19 cellular contexts compared by ENCODE assay signal in genomic region chr18:79818631-79819030, GRCh38. TPM values are rescaled to one million over a fixed set of nuclear protein-coding genes. Genes with fewer than 3 reads are reported as not detected.
"Had no signal": no experiment of that assay in that cellular context is flagged by ENCODE, and none has a peak within 500 bp of the region (broad histone marks: within the 10 kb centered on the region; RNA-seq: fewer than 3 reads in every experiment).

No MANE protein-coding gene starts in this region.

- H3K36me3 ChIP-seq: cardiac muscle cell, left lung had no signal

- H3K36me3 Mint-ChIP-seq: activated naive CD8-positive, alpha-beta T cell had no signal

- H3K9me3 ChIP-seq: left lung had no signal

- H3K4me3 Mint-ChIP-seq: activated CD4-positive, alpha-beta T cell treated with anti-CD3 and anti-CD28 coated beads for 36 hours; activated naive CD8-positive, alpha-beta T cell; neural crest cell; stimulated activated naive CD8-positive, alpha-beta T cell treated with anti-CD3 and anti-CD28 coated beads, Interleukin-15, amount 100 ng/mL, for 72 hours; T-helper 2 cell treated with Interferon-gamma antibody and Interleukin-4, amounts not matched to agents 5 μg/mL and 100 μg/mL, for 36 hours had no signal

- H3K4me1 Mint-ChIP-seq: neural crest cell had no signal

- H3K9me3 Mint-ChIP-seq: neural crest cell; stimulated activated naive CD8-positive, alpha-beta T cell treated with anti-CD3 and anti-CD28 coated beads, Interleukin-15, amount 100 ng/mL, for 72 hours; T-helper 2 cell treated with Interferon-gamma antibody and Interleukin-4, amounts not matched to agents 5 μg/mL and 100 μg/mL, for 36 hours had no signal

- H3K27ac ChIP-seq: cardiac muscle cell, epithelial cell of prostate, foreskin keratinocyte, left lung, skin epidermis had no signal

- ATAC-seq: activated CD4-positive, alpha-beta T cell treated with anti-CD3 and anti-CD28 coated beads for 36 hours; foreskin keratinocyte; left lung had no signal

- H3K4me1 ChIP-seq: foreskin keratinocyte had no signal

- H3K27me3 ChIP-seq: cardiac muscle cell had no signal

- DNase-seq: activated CD4-positive, alpha-beta T cell treated with anti-CD3 and anti-CD28 coated beads for 36 hours; activated CD4-positive, alpha-beta T cell treated with anti-CD3 and anti-CD28 coated beads, Interleukin-2, amount 50 U/mL, for 48 hours; amniotic stem cell; foreskin keratinocyte; hippocampal formation; kidney; mammary epithelial cell; stimulated activated CD4-positive, alpha-beta T cell treated with anti-CD3 and anti-CD28 coated beads, Interleukin-2, amount 100 ng/mL, for 48 hours; stimulated activated naive CD8-positive, alpha-beta T cell treated with anti-CD3 and anti-CD28 coated beads, Interleukin-15, amount 100 ng/mL, for 72 hours; trophoblast cell had no signal

- H3K4me3 ChIP-seq: cardiac muscle cell, left lung, skin epidermis had no signal

- H3K27ac Mint-ChIP-seq: activated CD4-positive, alpha-beta T cell treated with anti-CD3 and anti-CD28 coated beads for 36 hours; activated naive CD8-positive, alpha-beta T cell; progenitor cell of endocrine pancreas; T-helper 2 cell treated with Interferon-gamma antibody and Interleukin-4, amounts not matched to agents 5 μg/mL and 100 μg/mL, for 36 hours had no signal

RNA-seq across cellular contexts. Expression of gene KCNG2, which starts 20.9 kb away (rescaled TPM):
- total RNA-seq: activated CD4-positive, alpha-beta T cell treated with anti-CD3 and anti-CD28 coated beads for 36 hours; cardiac muscle cell; foreskin keratinocyte; neural crest cell; osteoblast; progenitor cell of endocrine pancreas had no signal
